Comparison of ENCODE assay signal across 8 cellular contexts in the genomic region with DNA sequence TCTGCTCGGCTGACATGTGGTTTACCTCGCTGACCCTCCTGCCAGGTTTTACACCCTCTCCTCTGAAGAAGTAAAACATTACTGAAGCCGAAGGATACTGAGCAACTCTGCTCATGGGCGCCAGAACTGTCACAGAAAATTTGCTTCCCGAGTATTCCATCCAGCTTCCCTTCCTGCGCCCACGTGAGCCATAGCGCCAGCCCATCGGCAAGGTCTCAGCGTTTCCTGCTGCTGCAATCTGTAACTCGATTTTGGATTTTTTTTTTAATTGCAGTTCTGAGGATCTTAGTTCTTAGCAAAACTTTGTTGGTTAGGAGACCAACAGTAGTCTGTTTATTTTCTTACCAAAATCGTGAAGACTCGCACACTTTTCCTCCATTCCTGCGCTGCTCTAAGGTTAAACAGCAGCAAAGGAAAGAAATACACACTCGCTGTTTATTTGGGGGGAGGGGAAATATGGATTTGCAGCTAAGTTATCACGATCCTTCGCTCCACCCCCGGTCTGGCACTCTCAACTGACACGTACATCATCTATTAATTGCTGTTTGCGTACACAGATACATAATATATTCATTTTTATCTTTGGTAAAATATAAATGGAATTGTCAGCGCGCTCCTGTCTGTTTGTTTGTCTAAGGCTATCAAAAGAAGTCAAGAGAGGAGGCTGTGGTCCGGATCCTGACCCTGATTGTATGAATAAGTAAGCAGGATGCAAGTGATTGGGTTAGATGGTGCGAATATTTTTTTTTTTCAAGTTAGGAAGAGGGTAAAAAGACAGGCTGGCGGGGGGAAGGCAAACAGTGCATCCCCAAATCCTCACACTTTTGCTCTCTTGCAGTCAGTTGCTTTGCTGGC. TPM values are rescaled to one million over a fixed set of nuclear protein-coding genes. Genes with fewer than 3 reads are reported as not detected.
DNase-seq lines count a peak whose midpoint lies in the region; ATAC-seq and TF ChIP-seq lines count a peak whose summit lies in the region.

TLL1 (plus strand) TSS at position 795 of the 855 bp plus-strand sequence. CDS start 668 bp downstream, outside the sequence.

- H3K27me3 ChIP-seq in KMS-11 (ENCODE audit: insufficient read depth, low read depth): no peaks in the 10 kb centered on the region
- H3K27me3 ChIP-seq in vagina: peaks cover 6% of the 10 kb centered on the region

- H3K9me3 ChIP-seq in vagina: no peaks in the 10 kb centered on the region

- intact Hi-C loops in vagina (cut with DNase I): no loop called here

- TF ChIP-seq POLR2A in vagina (IDR thresholded peaks at IDR 0.05): no peak

- H3K79me2 ChIP-seq in KMS-11 (ENCODE audit: insufficient read depth, low read depth): no peaks in the 10 kb centered on the region

- H3K36me3 ChIP-seq in KMS-11 (ENCODE audit: insufficient read depth) (no peaks in the 10 kb centered on the region), vagina (no peaks in the 10 kb centered on the region)

- peaks cover 16% of the 10 kb centered on the region for H3K4me1 ChIP-seq in KMS-11 (ENCODE audit: low read depth, poor library complexity, severe bottlenecking)
- peaks cover 20% of the 10 kb centered on the region for H3K4me1 ChIP-seq in vagina

- H3K4me2 ChIP-seq in KMS-11: peak within 1 kb of the TSS; percentile 56

- peak within 1 kb of the TSS; percentile 49; the same call in 1 of the 2 replicates for H3K9ac ChIP-seq in KMS-11

- no peak for DNase-seq in AG09309 (ENCODE audit: low read depth)
- DNase-seq in choroid plexus epithelial cell (ENCODE audit: low read depth): no peak
- peak; percentile 25 for DNase-seq in medulla oblongata (ENCODE audit: extremely low spot score)
- no peak for DNase-seq in vagina (ENCODE audit: extremely low spot score in 2 of 2)
- no peak for DNase-seq in GOT3 (lab: John Stamatoyannopoulos, UW)

- ATAC-seq in GM19463 (IDR thresholded peaks at IDR 0.05; ENCODE audit: unreplicated experiment) (no peak), GM21526 (IDR thresholded peaks at IDR 0.05; ENCODE audit: low FRiP score, unreplicated experiment) (no peak)

- no peaks in the 10 kb centered on the region for H4K20me1 ChIP-seq in KMS-11 (ENCODE audit: insufficient read depth)

- no peak for TF ChIP-seq CTCF in AG09309 (IDR thresholded peaks at IDR 0.05; ENCODE audit: control insufficient read depth, insufficient read depth, low read depth, low read length, missing control alignments)
- no peak for TF ChIP-seq CTCF in KMS-11 (conservative IDR thresholded peaks at IDR 0.05; ENCODE audit: low read depth, low read length)
- TF ChIP-seq CTCF in choroid plexus epithelial cell (conservative IDR thresholded peaks at IDR 0.05; ENCODE audit: low read depth, low read length): no peak
- TF ChIP-seq CTCF in vagina (IDR thresholded peaks at IDR 0.05): no peak

- peak within 1 kb of the TSS; percentile 42 for H3K27ac ChIP-seq in KMS-11
- H3K27ac ChIP-seq in vagina: peak within 1 kb of the TSS; percentile 49

- H3K4me3 ChIP-seq in AG09309 (ENCODE audit: control insufficient read depth, low read depth, low read length): peak within 1 kb of the TSS; percentile 47
- no peak within 1 kb of the TSS for H3K4me3 ChIP-seq in KMS-11 (IDR thresholded peaks at IDR 0.05; ENCODE audit: insufficient read depth, low read depth, low read length)
- H3K4me3 ChIP-seq in choroid plexus epithelial cell (ENCODE audit: low read depth, low read length): peak within 1 kb of the TSS; percentile 49
- H3K4me3 ChIP-seq in vagina: peak within 1 kb of the TSS; percentile 40 to 54

- H2AFZ ChIP-seq in KMS-11 (ENCODE audit: low read depth): peak within 1 kb of the TSS; percentile 73

RNA-seq across cellular contexts. Expression of gene TLL1, which starts in this region (rescaled TPM):
- 7.9 TPM for total RNA-seq in vagina
